ENCODE assay signal across 8 cellular contexts in genomic region chr2:225002039-225002655, GRCh38. TPM values are rescaled to one million over a fixed set of nuclear protein-coding genes. Genes with fewer than 3 reads are reported as not detected.
A peak's percentile ranks its signal among the peaks of the same experiment; 100 is the strongest.
DNase-seq lines count a peak whose midpoint lies in the region; ATAC-seq and TF ChIP-seq lines count a peak whose summit lies in the region.

No MANE protein-coding gene starts in this region.

- ATAC-seq in GM21367 (IDR thresholded peaks at IDR 0.05; ENCODE audit: unreplicated experiment) (peak; percentile 48), right cardiac atrium (peak; percentile 48 to 49)

- H3K4me1 Mint-ChIP-seq in activated naive CD4-positive, alpha-beta T cell treated with anti-CD3 and anti-CD28 coated beads, Interleukin-2, amount 50 U/mL, for 24 hours: peaks cover 93% of the 10 kb centered on the region

- H3K4me1 ChIP-seq in right cardiac atrium (ENCODE audit: control insufficient read depth, insufficient read depth, low read length): no peaks in the 10 kb centered on the region

- H3K4me3 ChIP-seq in right cardiac atrium (ENCODE audit: low read length): no peak overlapping the region

- 42% methylated on average over 6 of the region's 6 CpGs for WGBS in right cardiac atrium

- H3K27me3 ChIP-seq in right cardiac atrium (ENCODE audit: control insufficient read depth, insufficient read depth): no peaks in the 10 kb centered on the region

- H3K9me3 Mint-ChIP-seq in activated naive CD4-positive, alpha-beta T cell treated with anti-CD3 and anti-CD28 coated beads, Interleukin-2, amount 50 U/mL, for 24 hours: no peaks in the 10 kb centered on the region

- no peak overlapping the region for H3K27ac ChIP-seq in RWPE1
- H3K27ac ChIP-seq in right cardiac atrium (ENCODE audit: low read length): no peak overlapping the region

- peak overlapping the region; percentile 87 for H3K27ac Mint-ChIP-seq in activated naive CD4-positive, alpha-beta T cell treated with anti-CD3 and anti-CD28 coated beads, Interleukin-2, amount 50 U/mL, for 24 hours

- POLR2A ChIA-PET in RWPE1 (lab: Yijun Ruan, JAX; ENCODE audit: low non-redundant PET): no interaction called here

- H3K9me3 ChIP-seq in right cardiac atrium (ENCODE audit: control insufficient read depth, low read length): no peaks in the 10 kb centered on the region

- peak; percentile 52 for TF ChIP-seq CTCF in RWPE1 (conservative IDR thresholded peaks at IDR 0.05; ENCODE audit: low read depth)

- H3K36me3 Mint-ChIP-seq in activated naive CD4-positive, alpha-beta T cell treated with anti-CD3 and anti-CD28 coated beads, Interleukin-2, amount 50 U/mL, for 24 hours: peaks cover 14% of the 10 kb centered on the region

- CTCF ChIA-PET in RWPE1 (lab: Yijun Ruan, JAX): interaction anchor here (0.6 to 1.7 kb wide), 9 partner anchors 9 to 1771 kb away, joined by 3 to 7 read pairs (median 4); no protein-coding TSS in a partner anchor

- no peaks in the 10 kb centered on the region for H3K27me3 Mint-ChIP-seq in activated naive CD4-positive, alpha-beta T cell treated with anti-CD3 and anti-CD28 coated beads, Interleukin-2, amount 50 U/mL, for 24 hours

- DNase-seq in DMS153 (lab: John Stamatoyannopoulos, UW) (peak; percentile 58), HuH-7 (ENCODE audit: low spot score) (peak; percentile 9), RWPE1 (ENCODE audit: low spot score) (peak; percentile 37), right cardiac atrium (no peak), mesenteric fat pad (ENCODE audit: low spot score) (no peak)
- DNase-seq in stimulated activated CD4-positive, alpha-beta T cell treated with anti-CD3 and anti-CD28 coated beads, Interleukin-12 subunit alpha, Interleukin-12 subunit beta, amount 100 ng/mL, for 4 hours: peak; percentile 39

- intact Hi-C loops in right cardiac atrium (cut with DNase I): no loop called here

- peak overlapping the region; percentile 19 for H3K4me3 Mint-ChIP-seq in activated naive CD4-positive, alpha-beta T cell treated with anti-CD3 and anti-CD28 coated beads, Interleukin-2, amount 50 U/mL, for 24 hours

RNA-seq across cellular contexts. Expression of gene DOCK10, which starts 40.1 kb away (rescaled TPM):
- 1 to 10 TPM; 3.6 to 6.9 (median 5.1) TPM for total RNA-seq in right cardiac atrium
- polyA plus RNA-seq in right cardiac atrium: 0.86 TPM
- total RNA-seq in mesenteric fat pad: 16.0 TPM

Comparison
In these comparisons a context has a peak if more than half of its experiments do, and no peak if none do; other contexts are left out.
1. DNase-seq: peak in DMS153 (single experiment), HuH-7 (single experiment), RWPE1 (single experiment) and stimulated activated CD4-positive, alpha-beta T cell treated with anti-CD3 and anti-CD28 coated beads, Interleukin-12 subunit alpha, Interleukin-12 subunit beta, amount 100 ng/mL, for 4 hours (single experiment); none in right cardiac atrium (0 of 3) and mesenteric fat pad (single experiment).